Comparison of ENCODE assay signal across 1 cellular context in genomic region chr1:100352267-100353072, GRCh38.
TF ChIP-seq lines count a peak whose summit lies in the region.

Gene CDC14A (plus strand): TSS chr1:100352506. CDS start chr1:100352955, 449 bp downstream.

TF ChIP-seq in HepG2, 621 proteins besides CTCF, POLR2A, EP300 and RAD21 (continued from another document and continues in another):
- TF ChIP-seq TFDP2 (CRISPR knock-in tag; IDR thresholded peaks at IDR 0.05): no peak; the same call in 1 of the 2 replicates
- TF ChIP-seq ZBTB49 (CRISPR knock-in tag; IDR thresholded peaks at IDR 0.05; ENCODE audit: borderline replicate concordance): no peak
- TF ChIP-seq E2F2 (CRISPR knock-in tag; IDR thresholded peaks at IDR 0.05; ENCODE audit: borderline replicate concordance): no peak
- TF ChIP-seq TFAP4 (IDR thresholded peaks at IDR 0.05; ENCODE audit: borderline replicate concordance, low read depth): no peak; the same call in 1 of the 2 replicates
- no peak for TF ChIP-seq ZNF7 (CRISPR knock-in tag; IDR thresholded peaks at IDR 0.05)
- TF ChIP-seq ZBTB43 (CRISPR knock-in tag; conservative IDR thresholded peaks at IDR 0.05): no peak
- TF ChIP-seq EEA1 (CRISPR knock-in tag; IDR thresholded peaks at IDR 0.05; ENCODE audit: borderline replicate concordance): no peak
- no peak for TF ChIP-seq ZIK1 (CRISPR knock-in tag; IDR thresholded peaks at IDR 0.05; ENCODE audit: borderline replicate concordance, low read depth)
- no peak for TF ChIP-seq ELF1 (CRISPR knock-in tag; IDR thresholded peaks at IDR 0.05)
- TF ChIP-seq PCBP2 (optimal IDR thresholded peaks at IDR 0.05; ENCODE audit: low read depth, low read length, poor library complexity, severe bottlenecking): no peak
- TF ChIP-seq NFRKB (IDR thresholded peaks at IDR 0.05): no peak
- TF ChIP-seq CREB3 (CRISPR knock-in tag; IDR thresholded peaks at IDR 0.05): no peak
- TF ChIP-seq FOXP4 (CRISPR knock-in tag; IDR thresholded peaks at IDR 0.05): no peak
- TF ChIP-seq CCAR2 (optimal IDR thresholded peaks at IDR 0.05; ENCODE audit: low read depth, low read length): no peak
- peak; percentile 42 for TF ChIP-seq PHF20 (CRISPR knock-in tag; IDR thresholded peaks at IDR 0.05)
- TF ChIP-seq HOMEZ (CRISPR knock-in tag; IDR thresholded peaks at IDR 0.05; ENCODE audit: low read depth): no peak
- TF ChIP-seq SRSF4 (IDR thresholded peaks at IDR 0.05; ENCODE audit: low read depth, low read length, poor library complexity, severe bottlenecking): no peak
- no peak for TF ChIP-seq KDM5B (CRISPR knock-in tag; IDR thresholded peaks at IDR 0.05; ENCODE audit: borderline replicate concordance)
- no peak for TF ChIP-seq ZNF160 (CRISPR knock-in tag; IDR thresholded peaks at IDR 0.05)
- no peak for TF ChIP-seq SKI (IDR thresholded peaks at IDR 0.05; ENCODE audit: partially characterized antibody)
- 0 out of 2 replicates have a peak, but pooled peaks have one; percentile 75 for TF ChIP-seq ZNF691 (CRISPR knock-in tag; IDR thresholded peaks at IDR 0.05; ENCODE audit: borderline replicate concordance, low read depth)
- peak; percentile 21; the same call in 1 of the 2 replicates for TF ChIP-seq KDM3A (CRISPR knock-in tag; IDR thresholded peaks at IDR 0.05; ENCODE audit: low read depth)
- TF ChIP-seq ZNF800 (CRISPR knock-in tag; IDR thresholded peaks at IDR 0.05): peak; percentile 38; the same call in 1 of the 2 replicates
- TF ChIP-seq GPN1 (CRISPR knock-in tag; IDR thresholded peaks at IDR 0.05; ENCODE audit: borderline replicate concordance): no peak
- peak; percentile 42; the same call in 1 of the 2 replicates for TF ChIP-seq KMT2A (CRISPR knock-in tag; IDR thresholded peaks at IDR 0.05)
- TF ChIP-seq NR1H2 (CRISPR knock-in tag; IDR thresholded peaks at IDR 0.05; ENCODE audit: borderline replicate concordance, low read depth): no peak
- no peak for TF ChIP-seq EHMT2 (IDR thresholded peaks at IDR 0.05; ENCODE audit: borderline replicate concordance, low read depth, low read length)
- TF ChIP-seq ZNF557 (CRISPR knock-in tag; IDR thresholded peaks at IDR 0.05): no peak
- TF ChIP-seq TOPORS (CRISPR knock-in tag; IDR thresholded peaks at IDR 0.05): no peak
- no peak for TF ChIP-seq SOX5 (CRISPR knock-in tag; IDR thresholded peaks at IDR 0.05; ENCODE audit: borderline replicate concordance)
- TF ChIP-seq SRY (CRISPR knock-in tag; IDR thresholded peaks at IDR 0.05): 0 out of 2 replicates have a peak, but pooled peaks have one; percentile 36
- TF ChIP-seq BRCA1 (CRISPR knock-in tag; IDR thresholded peaks at IDR 0.05): no peak
- no peak for TF ChIP-seq GMEB2 (CRISPR knock-in tag; IDR thresholded peaks at IDR 0.05; ENCODE audit: low read depth)
- no peak for TF ChIP-seq MXD4 (CRISPR knock-in tag; IDR thresholded peaks at IDR 0.05)
- no peak for TF ChIP-seq ZSCAN9 (CRISPR knock-in tag; IDR thresholded peaks at IDR 0.05; ENCODE audit: borderline replicate concordance)
- no peak for TF ChIP-seq ZNF598 (CRISPR knock-in tag; IDR thresholded peaks at IDR 0.05; ENCODE audit: borderline replicate concordance)
- no peak for TF ChIP-seq NRL (CRISPR knock-in tag; IDR thresholded peaks at IDR 0.05; ENCODE audit: borderline replicate concordance)
- TF ChIP-seq MZF1 (CRISPR knock-in tag; IDR thresholded peaks at IDR 0.05; ENCODE audit: borderline replicate concordance): no peak
- peak; percentile 77 for TF ChIP-seq RFX3 (CRISPR knock-in tag; IDR thresholded peaks at IDR 0.05)
- no peak for TF ChIP-seq ERF (CRISPR knock-in tag; IDR thresholded peaks at IDR 0.05)
- TF ChIP-seq ZSCAN29 (CRISPR knock-in tag; conservative IDR thresholded peaks at IDR 0.05): no peak
- no peak for TF ChIP-seq ZBTB26 (CRISPR knock-in tag; IDR thresholded peaks at IDR 0.05; ENCODE audit: borderline replicate concordance)
- no peak for TF ChIP-seq FOXO4 (CRISPR knock-in tag; conservative IDR thresholded peaks at IDR 0.05)
